Comparison of ENCODE assay signal across 1 cellular context in the genomic region with DNA sequence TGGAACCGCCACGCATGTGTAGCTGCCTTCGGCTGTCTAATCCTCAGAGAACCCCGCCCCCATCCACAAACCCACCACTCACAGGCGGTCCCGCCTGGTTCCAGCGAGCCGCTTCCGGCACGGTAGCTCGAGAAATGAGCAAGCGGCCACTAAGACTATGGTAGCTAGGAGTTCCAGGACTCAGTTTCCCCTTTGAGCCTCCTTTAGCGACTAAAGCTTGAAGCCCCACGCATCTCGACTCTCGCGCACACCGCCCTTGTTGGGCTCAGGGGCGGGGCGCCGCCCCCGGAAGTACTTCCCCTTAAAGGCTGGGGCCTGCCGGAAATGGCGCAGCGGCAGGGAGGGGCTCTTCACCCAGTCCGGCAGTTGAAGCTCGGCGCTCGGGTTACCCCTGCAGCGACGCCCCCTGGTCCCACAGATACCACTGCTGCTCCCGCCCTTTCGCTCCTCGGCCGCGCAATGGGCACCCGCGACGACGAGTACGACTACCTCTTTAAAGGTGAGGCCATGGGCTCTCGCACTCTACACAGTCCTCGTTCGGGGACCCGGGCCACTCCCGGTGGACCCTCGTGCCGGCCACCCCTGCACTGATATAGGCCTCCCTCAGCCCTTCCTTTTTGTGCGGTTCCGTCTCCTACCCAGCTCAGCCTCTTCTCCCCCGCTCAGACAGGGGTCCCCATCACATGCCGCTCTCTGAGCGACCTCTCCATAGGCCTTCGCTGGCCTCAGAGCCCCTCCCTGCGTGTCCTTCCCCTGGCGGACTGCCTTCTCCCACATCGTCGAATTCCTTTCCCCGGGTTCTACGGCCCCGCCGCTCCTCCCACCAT.
A peak's percentile ranks its signal among the peaks of the same experiment; 100 is the strongest.
TF ChIP-seq lines count a peak whose summit lies in the region.

A gene (plus strand): TSS at position 365 of the 827 bp plus-strand sequence. CDS start 95 bp downstream, at position 460.

TF ChIP-seq in HepG2, 621 proteins besides CTCF, POLR2A, EP300 and RAD21 (continued from another document and continues in another):
- TF ChIP-seq HHEX (CRISPR knock-in tag; IDR thresholded peaks at IDR 0.05) (peak; percentile 24; the same call in 1 of the 2 replicates), WIZ (CRISPR knock-in tag; IDR thresholded peaks at IDR 0.05) (0 out of 2 replicates have a peak, but pooled peaks have one; percentile 80), ZNF724P (CRISPR knock-in tag; IDR thresholded peaks at IDR 0.05; ENCODE audit: borderline replicate concordance) (peak; percentile 79; the same call in 1 of the 2 replicates), MED8 (CRISPR knock-in tag; IDR thresholded peaks at IDR 0.05; ENCODE audit: insufficient replicate concordance) (peak; percentile 91), KMT2A (CRISPR knock-in tag; IDR thresholded peaks at IDR 0.05) (peak; percentile 71), JUN (CRISPR knock-in tag; IDR thresholded peaks at IDR 0.05) (no peak), ZNF792 (CRISPR knock-in tag; IDR thresholded peaks at IDR 0.05) (no peak), REXO4 (CRISPR knock-in tag; IDR thresholded peaks at IDR 0.05; ENCODE audit: borderline replicate concordance) (no peak), LCORL (IDR thresholded peaks at IDR 0.05) (no peak), LCORL (CRISPR knock-in tag; IDR thresholded peaks at IDR 0.05) (no peak), HES4 (CRISPR knock-in tag; IDR thresholded peaks at IDR 0.05; ENCODE audit: borderline replicate concordance) (0 out of 2 replicates have a peak, but pooled peaks have one; percentile 24), ZFP36L1 (CRISPR knock-in tag; IDR thresholded peaks at IDR 0.05) (peak; percentile 78; the same call in 1 of the 2 replicates), MXD4 (CRISPR knock-in tag; IDR thresholded peaks at IDR 0.05) (peak; percentile 67; the same call in 1 of the 2 replicates), ZNF180 (CRISPR knock-in tag; IDR thresholded peaks at IDR 0.05; ENCODE audit: borderline replicate concordance, low read depth) (no peak), SRSF9 (IDR thresholded peaks at IDR 0.05; ENCODE audit: borderline replicate concordance, insufficient read depth, low read depth, low read length, poor library complexity, severe bottlenecking) (no peak), ZNF766 (CRISPR knock-in tag; IDR thresholded peaks at IDR 0.05; ENCODE audit: borderline replicate concordance) (0 out of 2 replicates have a peak, but pooled peaks have one; percentile 30), KDM3A (CRISPR knock-in tag; IDR thresholded peaks at IDR 0.05; ENCODE audit: low read depth) (no peak; the same call in 1 of the 2 replicates), ZKSCAN1 (IDR thresholded peaks at IDR 0.05; ENCODE audit: low read length) (no peak), ZNF235 (CRISPR knock-in tag; IDR thresholded peaks at IDR 0.05; ENCODE audit: borderline replicate concordance) (peak; percentile 22; the same call in 1 of the 2 replicates), MEIS2 (CRISPR knock-in tag; IDR thresholded peaks at IDR 0.05) (peak; percentile 47), NFRKB (IDR thresholded peaks at IDR 0.05) (no peak)
- TF ChIP-seq, protein P1, sequence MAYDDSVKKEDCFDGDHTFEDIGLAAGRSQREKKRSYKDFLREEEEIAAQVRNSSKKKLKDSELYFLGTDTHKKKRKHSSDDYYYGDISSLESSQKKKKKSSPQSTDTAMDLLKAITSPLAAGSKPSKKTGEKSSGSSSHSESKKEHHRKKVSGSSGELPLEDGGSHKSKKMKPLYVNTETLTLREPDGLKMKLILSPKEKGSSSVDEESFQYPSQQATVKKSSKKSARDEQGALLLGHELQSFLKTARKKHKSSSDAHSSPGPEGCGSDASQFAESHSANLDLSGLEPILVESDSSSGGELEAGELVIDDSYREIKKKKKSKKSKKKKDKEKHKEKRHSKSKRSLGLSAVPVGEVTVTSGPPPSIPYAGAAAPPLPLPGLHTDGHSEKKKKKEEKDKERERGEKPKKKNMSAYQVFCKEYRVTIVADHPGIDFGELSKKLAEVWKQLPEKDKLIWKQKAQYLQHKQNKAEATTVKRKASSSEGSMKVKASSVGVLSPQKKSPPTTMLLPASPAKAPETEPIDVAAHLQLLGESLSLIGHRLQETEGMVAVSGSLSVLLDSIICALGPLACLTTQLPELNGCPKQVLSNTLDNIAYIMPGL (CRISPR knock-in tag; IDR thresholded peaks at IDR 0.05; ENCODE audit: borderline replicate concordance in 1 of 2, low read depth in 1 of 2): peak; percentile 97 to 99
- TF ChIP-seq, protein P2, sequence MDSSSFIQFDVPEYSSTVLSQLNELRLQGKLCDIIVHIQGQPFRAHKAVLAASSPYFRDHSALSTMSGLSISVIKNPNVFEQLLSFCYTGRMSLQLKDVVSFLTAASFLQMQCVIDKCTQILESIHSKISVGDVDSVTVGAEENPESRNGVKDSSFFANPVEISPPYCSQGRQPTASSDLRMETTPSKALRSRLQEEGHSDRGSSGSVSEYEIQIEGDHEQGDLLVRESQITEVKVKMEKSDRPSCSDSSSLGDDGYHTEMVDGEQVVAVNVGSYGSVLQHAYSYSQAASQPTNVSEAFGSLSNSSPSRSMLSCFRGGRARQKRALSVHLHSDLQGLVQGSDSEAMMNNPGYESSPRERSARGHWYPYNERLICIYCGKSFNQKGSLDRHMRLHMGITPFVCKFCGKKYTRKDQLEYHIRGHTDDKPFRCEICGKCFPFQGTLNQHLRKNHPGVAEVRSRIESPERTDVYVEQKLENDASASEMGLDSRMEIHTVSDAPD (CRISPR knock-in tag; IDR thresholded peaks at IDR 0.05): peak; percentile 26; the same call in 1 of the 2 replicates
- TF ChIP-seq, protein P3, sequence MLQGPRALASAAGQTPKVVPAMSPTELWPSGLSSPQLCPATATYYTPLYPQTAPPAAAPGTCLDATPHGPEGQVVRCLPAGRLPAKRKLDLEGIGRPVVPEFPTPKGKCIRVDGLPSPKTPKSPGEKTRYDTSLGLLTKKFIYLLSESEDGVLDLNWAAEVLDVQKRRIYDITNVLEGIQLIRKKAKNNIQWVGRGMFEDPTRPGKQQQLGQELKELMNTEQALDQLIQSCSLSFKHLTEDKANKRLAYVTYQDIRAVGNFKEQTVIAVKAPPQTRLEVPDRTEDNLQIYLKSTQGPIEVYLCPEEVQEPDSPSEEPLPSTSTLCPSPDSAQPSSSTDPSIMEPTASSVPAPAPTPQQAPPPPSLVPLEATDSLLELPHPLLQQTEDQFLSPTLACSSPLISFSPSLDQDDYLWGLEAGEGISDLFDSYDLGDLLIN (CRISPR knock-in tag; IDR thresholded peaks at IDR 0.05; ENCODE audit: borderline replicate concordance): 0 out of 2 replicates have a peak, but pooled peaks have one; percentile 13
- TF ChIP-seq, protein P4, sequence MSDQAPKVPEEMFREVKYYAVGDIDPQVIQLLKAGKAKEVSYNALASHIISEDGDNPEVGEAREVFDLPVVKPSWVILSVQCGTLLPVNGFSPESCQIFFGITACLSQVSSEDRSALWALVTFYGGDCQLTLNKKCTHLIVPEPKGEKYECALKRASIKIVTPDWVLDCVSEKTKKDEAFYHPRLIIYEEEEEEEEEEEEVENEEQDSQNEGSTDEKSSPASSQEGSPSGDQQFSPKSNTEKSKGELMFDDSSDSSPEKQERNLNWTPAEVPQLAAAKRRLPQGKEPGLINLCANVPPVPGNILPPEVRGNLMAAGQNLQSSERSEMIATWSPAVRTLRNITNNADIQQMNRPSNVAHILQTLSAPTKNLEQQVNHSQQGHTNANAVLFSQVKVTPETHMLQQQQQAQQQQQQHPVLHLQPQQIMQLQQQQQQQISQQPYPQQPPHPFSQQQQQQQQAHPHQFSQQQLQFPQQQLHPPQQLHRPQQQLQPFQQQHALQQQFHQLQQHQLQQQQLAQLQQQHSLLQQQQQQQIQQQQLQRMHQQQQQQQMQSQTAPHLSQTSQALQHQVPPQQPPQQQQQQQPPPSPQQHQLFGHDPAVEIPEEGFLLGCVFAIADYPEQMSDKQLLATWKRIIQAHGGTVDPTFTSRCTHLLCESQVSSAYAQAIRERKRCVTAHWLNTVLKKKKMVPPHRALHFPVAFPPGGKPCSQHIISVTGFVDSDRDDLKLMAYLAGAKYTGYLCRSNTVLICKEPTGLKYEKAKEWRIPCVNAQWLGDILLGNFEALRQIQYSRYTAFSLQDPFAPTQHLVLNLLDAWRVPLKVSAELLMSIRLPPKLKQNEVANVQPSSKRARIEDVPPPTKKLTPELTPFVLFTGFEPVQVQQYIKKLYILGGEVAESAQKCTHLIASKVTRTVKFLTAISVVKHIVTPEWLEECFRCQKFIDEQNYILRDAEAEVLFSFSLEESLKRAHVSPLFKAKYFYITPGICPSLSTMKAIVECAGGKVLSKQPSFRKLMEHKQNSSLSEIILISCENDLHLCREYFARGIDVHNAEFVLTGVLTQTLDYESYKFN (CRISPR knock-in tag; conservative IDR thresholded peaks at IDR 0.05): peak; percentile 25
- TF ChIP-seq, protein P5, sequence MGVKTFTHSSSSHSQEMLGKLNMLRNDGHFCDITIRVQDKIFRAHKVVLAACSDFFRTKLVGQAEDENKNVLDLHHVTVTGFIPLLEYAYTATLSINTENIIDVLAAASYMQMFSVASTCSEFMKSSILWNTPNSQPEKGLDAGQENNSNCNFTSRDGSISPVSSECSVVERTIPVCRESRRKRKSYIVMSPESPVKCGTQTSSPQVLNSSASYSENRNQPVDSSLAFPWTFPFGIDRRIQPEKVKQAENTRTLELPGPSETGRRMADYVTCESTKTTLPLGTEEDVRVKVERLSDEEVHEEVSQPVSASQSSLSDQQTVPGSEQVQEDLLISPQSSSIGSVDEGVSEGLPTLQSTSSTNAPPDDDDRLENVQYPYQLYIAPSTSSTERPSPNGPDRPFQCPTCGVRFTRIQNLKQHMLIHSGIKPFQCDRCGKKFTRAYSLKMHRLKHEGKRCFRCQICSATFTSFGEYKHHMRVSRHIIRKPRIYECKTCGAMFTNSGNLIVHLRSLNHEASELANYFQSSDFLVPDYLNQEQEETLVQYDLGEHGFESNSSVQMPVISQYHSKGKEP (CRISPR knock-in tag; IDR thresholded peaks at IDR 0.05): no peak
- TF ChIP-seq, protein P6, sequence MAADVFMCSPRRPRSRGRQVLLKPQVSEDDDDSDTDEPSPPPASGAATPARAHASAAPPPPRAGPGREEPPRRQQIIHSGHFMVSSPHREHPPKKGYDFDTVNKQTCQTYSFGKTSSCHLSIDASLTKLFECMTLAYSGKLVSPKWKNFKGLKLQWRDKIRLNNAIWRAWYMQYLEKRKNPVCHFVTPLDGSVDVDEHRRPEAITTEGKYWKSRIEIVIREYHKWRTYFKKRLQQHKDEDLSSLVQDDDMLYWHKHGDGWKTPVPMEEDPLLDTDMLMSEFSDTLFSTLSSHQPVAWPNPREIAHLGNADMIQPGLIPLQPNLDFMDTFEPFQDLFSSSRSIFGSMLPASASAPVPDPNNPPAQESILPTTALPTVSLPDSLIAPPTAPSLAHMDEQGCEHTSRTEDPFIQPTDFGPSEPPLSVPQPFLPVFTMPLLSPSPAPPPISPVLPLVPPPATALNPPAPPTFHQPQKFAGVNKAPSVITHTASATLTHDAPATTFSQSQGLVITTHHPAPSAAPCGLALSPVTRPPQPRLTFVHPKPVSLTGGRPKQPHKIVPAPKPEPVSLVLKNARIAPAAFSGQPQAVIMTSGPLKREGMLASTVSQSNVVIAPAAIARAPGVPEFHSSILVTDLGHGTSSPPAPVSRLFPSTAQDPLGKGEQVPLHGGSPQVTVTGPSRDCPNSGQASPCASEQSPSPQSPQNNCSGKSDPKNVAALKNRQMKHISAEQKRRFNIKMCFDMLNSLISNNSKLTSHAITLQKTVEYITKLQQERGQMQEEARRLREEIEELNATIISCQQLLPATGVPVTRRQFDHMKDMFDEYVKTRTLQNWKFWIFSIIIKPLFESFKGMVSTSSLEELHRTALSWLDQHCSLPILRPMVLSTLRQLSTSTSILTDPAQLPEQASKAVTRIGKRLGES (CRISPR knock-in tag; IDR thresholded peaks at IDR 0.05; ENCODE audit: borderline replicate concordance): no peak
- TF ChIP-seq, protein P7, sequence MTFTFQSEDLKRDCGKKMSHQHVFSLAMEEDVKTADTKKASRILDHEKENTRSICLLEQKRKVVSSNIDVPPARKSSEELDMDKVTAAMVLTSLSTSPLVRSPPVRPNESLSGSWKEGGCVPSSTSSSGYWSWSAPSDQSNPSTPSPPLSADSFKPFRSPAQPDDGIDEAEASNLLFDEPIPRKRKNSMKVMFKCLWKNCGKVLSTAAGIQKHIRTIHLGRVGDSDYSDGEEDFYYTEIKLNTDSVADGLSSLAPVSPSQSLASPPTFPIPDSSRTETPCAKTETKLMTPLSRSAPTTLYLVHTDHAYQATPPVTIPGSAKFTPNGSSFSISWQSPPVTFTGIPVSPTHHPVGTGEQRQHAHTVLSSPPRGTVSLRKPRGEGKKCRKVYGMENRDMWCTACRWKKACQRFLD (CRISPR knock-in tag; IDR thresholded peaks at IDR 0.05; ENCODE audit: borderline replicate concordance): peak; percentile 18; the same call in 1 of the 2 replicates
- TF ChIP-seq, protein P8, sequence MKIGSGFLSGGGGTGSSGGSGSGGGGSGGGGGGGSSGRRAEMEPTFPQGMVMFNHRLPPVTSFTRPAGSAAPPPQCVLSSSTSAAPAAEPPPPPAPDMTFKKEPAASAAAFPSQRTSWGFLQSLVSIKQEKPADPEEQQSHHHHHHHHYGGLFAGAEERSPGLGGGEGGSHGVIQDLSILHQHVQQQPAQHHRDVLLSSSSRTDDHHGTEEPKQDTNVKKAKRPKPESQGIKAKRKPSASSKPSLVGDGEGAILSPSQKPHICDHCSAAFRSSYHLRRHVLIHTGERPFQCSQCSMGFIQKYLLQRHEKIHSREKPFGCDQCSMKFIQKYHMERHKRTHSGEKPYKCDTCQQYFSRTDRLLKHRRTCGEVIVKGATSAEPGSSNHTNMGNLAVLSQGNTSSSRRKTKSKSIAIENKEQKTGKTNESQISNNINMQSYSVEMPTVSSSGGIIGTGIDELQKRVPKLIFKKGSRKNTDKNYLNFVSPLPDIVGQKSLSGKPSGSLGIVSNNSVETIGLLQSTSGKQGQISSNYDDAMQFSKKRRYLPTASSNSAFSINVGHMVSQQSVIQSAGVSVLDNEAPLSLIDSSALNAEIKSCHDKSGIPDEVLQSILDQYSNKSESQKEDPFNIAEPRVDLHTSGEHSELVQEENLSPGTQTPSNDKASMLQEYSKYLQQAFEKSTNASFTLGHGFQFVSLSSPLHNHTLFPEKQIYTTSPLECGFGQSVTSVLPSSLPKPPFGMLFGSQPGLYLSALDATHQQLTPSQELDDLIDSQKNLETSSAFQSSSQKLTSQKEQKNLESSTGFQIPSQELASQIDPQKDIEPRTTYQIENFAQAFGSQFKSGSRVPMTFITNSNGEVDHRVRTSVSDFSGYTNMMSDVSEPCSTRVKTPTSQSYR (CRISPR knock-in tag; IDR thresholded peaks at IDR 0.05; ENCODE audit: borderline replicate concordance): peak; percentile 64; the same call in 1 of the 2 replicates
